ENCODE assay signal across 8 cellular contexts in genomic region chr2:24304098-24304497, GRCh38. TPM values are rescaled to one million over a fixed set of nuclear protein-coding genes. Genes with fewer than 3 reads are reported as not detected.
DNase-seq lines count a peak whose midpoint lies in the region; ATAC-seq, FAIRE-seq and TF ChIP-seq lines count a peak whose summit lies in the region.

No MANE protein-coding gene starts in this region.

- peaks cover 0 to 2% of the 10 kb centered on the region in 2 donors for H3K4me1 Mint-ChIP-seq in natural killer cell treated with Interleukin-12 subunit alpha and Interleukin-12 subunit beta and Interleukin-15 and Interleukin-18, amount 100 ng/mL, for 72 hours (ENCODE audit: low read depth in 2 of 2)

- no peaks in the 10 kb centered on the region for H3K9me3 ChIP-seq in skeletal muscle tissue (ENCODE audit: control insufficient read depth in 3 of 3, low read length in 3 of 3)

- ATAC-seq in HG02884 (IDR thresholded peaks at IDR 0.05; ENCODE audit: unreplicated experiment) = no peak
- ATAC-seq in natural killer cell treated with Interleukin-12 subunit alpha and Interleukin-12 subunit beta and Interleukin-15 and Interleukin-18, amount 100 ng/mL, for 72 hours = no peak

- DNase-seq in LNCaP clone FGC (ENCODE audit: low read depth) = peak; percentile 59
- DNase-seq in astrocyte of the hippocampus (ENCODE audit: low read depth, low spot score) = peak; percentile 71
- DNase-seq in hippocampal formation (lab: John Stamatoyannopoulos, UW) = peak; percentile 29 to 65
- DNase-seq in NCI-H2081 (lab: John Stamatoyannopoulos, UW) = no peak
- no peak for DNase-seq in natural killer cell treated with Interleukin-12 subunit alpha and Interleukin-12 subunit beta and Interleukin-15 and Interleukin-18, amount 100 ng/mL, for 72 hours (ENCODE audit: low spot score)
- DNase-seq in D721Med (ENCODE audit: insufficient read length, low spot score) = no peak

- H3K27ac Mint-ChIP-seq in natural killer cell treated with Interleukin-12 subunit alpha and Interleukin-12 subunit beta and Interleukin-15 and Interleukin-18, amount 100 ng/mL, for 72 hours = no peak overlapping the region

- no peak overlapping the region for H3K9ac ChIP-seq in skeletal muscle tissue (ENCODE audit: low read depth in 1 of 3, low read length in 3 of 3)

- H3K4me1 ChIP-seq in skeletal muscle tissue (ENCODE audit: control insufficient read depth in 3 of 3, insufficient read depth in 3 of 3, low read length in 3 of 3) = peaks cover 3 to 11% (median 11%) of the 10 kb centered on the region in 3 donors

- H3K4me3 Mint-ChIP-seq in natural killer cell treated with Interleukin-12 subunit alpha and Interleukin-12 subunit beta and Interleukin-15 and Interleukin-18, amount 100 ng/mL, for 72 hours = no peak overlapping the region

- TF ChIP-seq CTCF in LNCaP clone FGC (IDR thresholded peaks at IDR 0.05; ENCODE audit: control insufficient read depth, extremely low read depth, insufficient read depth) (no peak), D721Med (IDR thresholded peaks at IDR 0.05; ENCODE audit: insufficient read depth, missing control alignments) (no peak)

- no peak for FAIRE-seq in D721Med (lab: Jason Lieb, UNC)

- peaks cover 25% of the 10 kb centered on the region for H3K36me3 Mint-ChIP-seq in natural killer cell treated with Interleukin-12 subunit alpha and Interleukin-12 subunit beta and Interleukin-15 and Interleukin-18, amount 100 ng/mL, for 72 hours

- H3K27me3 Mint-ChIP-seq in natural killer cell treated with Interleukin-12 subunit alpha and Interleukin-12 subunit beta and Interleukin-15 and Interleukin-18, amount 100 ng/mL, for 72 hours = no peaks in the 10 kb centered on the region

- H3K36me3 ChIP-seq in skeletal muscle tissue (ENCODE audit: control insufficient read depth in 3 of 3, insufficient read depth in 3 of 3, low read length in 3 of 3) = peaks cover 20 to 34% (median 32%) of the 10 kb centered on the region in 3 donors

- no peaks in the 10 kb centered on the region for H3K27me3 ChIP-seq in skeletal muscle tissue (ENCODE audit: control insufficient read depth in 3 of 3, insufficient read depth in 3 of 3, low read length in 3 of 3)

- H3K27ac ChIP-seq in skeletal muscle tissue (ENCODE audit: low read depth, low read length) = peak overlapping the region; percentile 79

- no peaks in the 10 kb centered on the region for H3K9me3 Mint-ChIP-seq in natural killer cell treated with Interleukin-12 subunit alpha and Interleukin-12 subunit beta and Interleukin-15 and Interleukin-18, amount 100 ng/mL, for 72 hours

- H3K4me3 ChIP-seq in LNCaP clone FGC (ENCODE audit: low read depth, low read length) (no peak overlapping the region), skeletal muscle tissue (ENCODE audit: low read length in 3 of 3) (no peak overlapping the region)

RNA-seq across cellular contexts. Expression of gene ITSN2, which starts 56.2 kb away (rescaled TPM):
- total RNA-seq in skeletal muscle tissue = 17.2 TPM
- 10 to 100 TPM; 71.5 to 80.7 TPM for total RNA-seq in natural killer cell treated with Interleukin-12 subunit alpha and Interleukin-12 subunit beta and Interleukin-15 and Interleukin-18, amount 100 ng/mL, for 72 hours

Comparison
In these comparisons a context has a peak if more than half of its experiments do, and no peak if none do; other contexts are left out.
1. DNase-seq: peak in LNCaP clone FGC (single experiment), astrocyte of the hippocampus (single experiment) and hippocampal formation (2 of 2); none in NCI-H2081 (0 of 2), natural killer cell treated with Interleukin-12 subunit alpha and Interleukin-12 subunit beta and Interleukin-15 and Interleukin-18, amount 100 ng/mL, for 72 hours (single experiment) and D721Med (single experiment).